ENCODE assay signal across 21 cellular contexts in genomic region chr1:226894826-226895225, GRCh38. TPM values are rescaled to one million over a fixed set of nuclear protein-coding genes. Genes with fewer than 3 reads are reported as not detected.
DNase-seq lines count a peak whose midpoint lies in the region; ATAC-seq and TF ChIP-seq lines count a peak whose summit lies in the region.
"Had no signal": no experiment of that assay in that cellular context is flagged by ENCODE, and none has a peak within 500 bp of the region (broad histone marks: within the 10 kb centered on the region; RNA-seq: fewer than 3 reads in every experiment).

No MANE protein-coding gene starts in this region.

- H3K9me3 ChIP-seq in heart right ventricle, result no peaks in the 10 kb centered on the region
- H3K9me3 ChIP-seq in neuronal stem cell (replicated peaks in 1 of 2; ENCODE audit: control insufficient read depth in 2 of 2, insufficient read depth in 1 of 2, low read depth in 1 of 2, low read length in 2 of 2), result no peaks in the 10 kb centered on the region
- no peaks in the 10 kb centered on the region for H3K9me3 ChIP-seq in spleen
- H3K9me3 ChIP-seq: A549; BE2C; BLaER1 treated with 17β-estradiol and CSF1 and Interleukin-3, amounts not matched to agents 10 nM and 100 nM; HAP-1 had no signal

- H3K4me3 ChIP-seq in heart right ventricle, result no peak overlapping the region
- H3K4me3 ChIP-seq in neuronal stem cell (ENCODE audit: low read length in 2 of 2), result no peak overlapping the region
- H3K4me3 ChIP-seq in spleen, result no peak overlapping the region
- H3K4me3 ChIP-seq: A549; BLaER1 treated with 17β-estradiol and CSF1 and Interleukin-3, amounts not matched to agents 10 nM and 100 nM; HAP-1 had no signal

- DNase-seq in cardiac septum (ENCODE audit: low spot score) (peak; percentile 58), heart right ventricle (no peak), neuronal stem cell (ENCODE audit: low spot score) (no peak), spleen (peak; percentile 39)
- DNase-seq: 8988T; ACHN; AML-193; BE2C; CD4-positive, alpha-beta T cell; CD8-positive, alpha-beta memory T cell; DMS 273 treated with DMSO at 0.1 percent for 48 hours; DMS79; EL; GF-D8; GOT3; HFFc6 had no signal

- H2AFZ ChIP-seq in neuronal stem cell (ENCODE audit: low read length), result no peak overlapping the region

- H4K91ac ChIP-seq in neuronal stem cell (ENCODE audit: low read depth, low read length, poor library complexity), result peak overlapping the region; percentile 32

- no peak overlapping the region for H3K14ac ChIP-seq in neuronal stem cell (ENCODE audit: low read length)

- no peak overlapping the region for H3K4ac ChIP-seq in neuronal stem cell (ENCODE audit: low read length)

- H3K27me3 ChIP-seq in heart right ventricle (no peaks in the 10 kb centered on the region), neuronal stem cell (ENCODE audit: control insufficient read depth in 3 of 3, insufficient read depth in 3 of 3, low read depth in 1 of 3, low read length in 3 of 3) (no peaks in the 10 kb centered on the region), spleen (replicated peaks in 1 of 7) (no peaks in the 10 kb centered on the region)
- H3K27me3 ChIP-seq: BE2C; BLaER1 treated with 17β-estradiol and CSF1 and Interleukin-3, amounts not matched to agents 10 nM and 100 nM had no signal

- H3K23ac ChIP-seq in neuronal stem cell (ENCODE audit: low read depth, low read length, poor library complexity), result no peak overlapping the region

- no peak overlapping the region for H2BK15ac ChIP-seq in neuronal stem cell (ENCODE audit: low read length)

- intact Hi-C loops in cardiac septum (cut with DNase I), result no loop called here
- intact Hi-C loops in heart right ventricle (cut with DNase I), result no loop called here
- intact Hi-C loops in spleen (cut with DNase I; ENCODE audit: low total_unique reads), result no loop called here

- TF ChIP-seq CTCF in heart right ventricle (IDR thresholded peaks at IDR 0.05) (no peak), spleen (IDR thresholded peaks at IDR 0.05 in 8 of 11, conservative IDR thresholded peaks at IDR 0.05 in 3 of 11) (no peak)

- no peak overlapping the region for H3K18ac ChIP-seq in neuronal stem cell (ENCODE audit: low read length)

- no peaks in the 10 kb centered on the region for H3K79me1 ChIP-seq in neuronal stem cell (ENCODE audit: low read depth, low read length)

- H3K9ac ChIP-seq in neuronal stem cell (ENCODE audit: low read depth, low read length, poor library complexity), result no peak overlapping the region
- H3K9ac ChIP-seq: BLaER1 treated with 17β-estradiol and CSF1 and Interleukin-3, amounts not matched to agents 10 nM and 100 nM had no signal

- no peak overlapping the region for H4K8ac ChIP-seq in neuronal stem cell (ENCODE audit: low read depth, low read length)

- H2BK120ac ChIP-seq in neuronal stem cell (ENCODE audit: low read depth, low read length), result no peak overlapping the region

- peaks cover 0 to 19% (median 11%) of the 10 kb centered on the region in 9 donors for H3K4me1 ChIP-seq in heart right ventricle
- H3K4me1 ChIP-seq in neuronal stem cell (ENCODE audit: control insufficient read depth in 2 of 2, insufficient read depth in 1 of 2, low read depth in 1 of 2, low read length in 2 of 2), result peaks cover 0 to 1% of the 10 kb centered on the region in 2 donors
- peaks cover 0 to 16% (median 6%) of the 10 kb centered on the region in 6 donors for H3K4me1 ChIP-seq in spleen
- H3K4me1 ChIP-seq: A549, BE2C, HAP-1 had no signal

- H2BK5ac ChIP-seq in neuronal stem cell (ENCODE audit: low read length), result peak overlapping the region; percentile 13

- WGBS in heart right ventricle, 2 donors, result 94 to 96% methylated on average over 3 of the region's 3 CpGs
- no CpG with 5 or more reads among the region's 3 CpGs for WGBS in neuronal stem cell (ENCODE audit: extremely low coverage in 2 of 2, insufficient read length in 2 of 2, insufficient replicate concordance in 1 of 2), 2 donors
- 89 to 100% (median 95%) methylated on average over 3 of the region's 3 CpGs; no CpG with 5 or more reads in 1 of the 5 donors for WGBS in spleen, 5 donors

- H3K27ac ChIP-seq in heart right ventricle (no peak overlapping the region), neuronal stem cell (replicated peaks; ENCODE audit: low read length) (no peak overlapping the region), spleen (no peak overlapping the region)
- H3K27ac ChIP-seq: A549; BLaER1 treated with 17β-estradiol and CSF1 and Interleukin-3, amounts not matched to agents 10 nM and 100 nM had no signal

- no peak for TF ChIP-seq POLR2A in spleen (IDR thresholded peaks at IDR 0.05)

- H3K36me3 ChIP-seq in heart right ventricle (peaks cover 0 to 100% (median 27%) of the 10 kb centered on the region in 9 donors), neuronal stem cell (replicated peaks in 1 of 2; ENCODE audit: control insufficient read depth in 2 of 2, insufficient read depth in 2 of 2, low read length in 2 of 2) (peaks cover 31 to 37% of the 10 kb centered on the region in 2 donors), spleen (peaks cover 0 to 100% (median 63%) of the 10 kb centered on the region in 6 donors)
- H3K36me3 ChIP-seq: BE2C had no signal

- ATAC-seq in heart right ventricle (no peak), GM19395 (IDR thresholded peaks at IDR 0.05; ENCODE audit: unreplicated experiment) (no peak), HG03520 (IDR thresholded peaks at IDR 0.05; ENCODE audit: unreplicated experiment) (no peak)
- ATAC-seq: A549 had no signal

- peak overlapping the region; percentile 19 for H2BK12ac ChIP-seq in neuronal stem cell (ENCODE audit: low read length)

- H3K4me2 ChIP-seq in neuronal stem cell (ENCODE audit: insufficient read depth, low read length, poor library complexity, severe bottlenecking), result no peak overlapping the region
- H3K4me2 ChIP-seq: A549; BLaER1 treated with 17β-estradiol and CSF1 and Interleukin-3, amounts not matched to agents 10 nM and 100 nM had no signal

- H2AK5ac ChIP-seq in neuronal stem cell (ENCODE audit: low read depth, low read length), result no peak overlapping the region

RNA-seq across cellular contexts. Expression of gene PSEN2, which starts 24.4 kb away (rescaled TPM):
- total RNA-seq in cardiac septum (21.5 TPM), heart right ventricle (10 to 100 TPM; 17.7 to 25.8 (median 20.2) TPM), spleen (10 to 100 TPM; 24.5 to 57.0 (median 38.3) TPM)
- polyA plus RNA-seq in heart right ventricle (10 to 100 TPM; 12.9 to 13.0 TPM), spleen (10 to 100 TPM in 1 of 3 donors, 1 to 10 TPM in 2; 6.3 to 16.7 (median 8.9) TPM)
- 12.8 TPM for polyA plus RNA-seq in neuronal stem cell (2013, experiment 1 of 2)
- 13.1 TPM for polyA plus RNA-seq in neuronal stem cell (2013, experiment 2 of 2)

RNA-seq across cellular contexts. Expression of gene COQ8A, which starts 45.3 kb away (rescaled TPM):
- total RNA-seq in cardiac septum, result 168 TPM
- total RNA-seq in heart right ventricle, result 100 to 1,000 TPM; 167 to 495 (median 266) TPM
- polyA plus RNA-seq in heart right ventricle, result 100 to 1,000 TPM; 136 to 242 TPM
- 9.2 TPM for polyA plus RNA-seq in neuronal stem cell (2013, experiment 1 of 2)
- polyA plus RNA-seq in neuronal stem cell (2013, experiment 2 of 2), result 8.8 TPM
- 10 to 100 TPM; 31.0 to 44.7 (median 38.1) TPM for total RNA-seq in spleen
- polyA plus RNA-seq in spleen, result 10 to 100 TPM; 44.9 to 59.4 (median 52.4) TPM

Comparison
In these comparisons a context has a peak if more than half of its experiments do, and no peak if none do; other contexts are left out.
1. DNase-seq: peak in cardiac septum (single experiment) and spleen (single experiment); none in heart right ventricle (0 of 2) and neuronal stem cell (single experiment).